18 cellular contexts compared by ENCODE assay signal in genomic region chr7:127665922-127666321, GRCh38. TPM values are rescaled to one million over a fixed set of nuclear protein-coding genes. Genes with fewer than 3 reads are reported as not detected.
DNase-seq lines count a peak whose midpoint lies in the region; ATAC-seq, FAIRE-seq and TF ChIP-seq lines count a peak whose summit lies in the region.
"Had no signal": no experiment of that assay in that cellular context is flagged by ENCODE, and none has a peak within 500 bp of the region (broad histone marks: within the 10 kb centered on the region; RNA-seq: fewer than 3 reads in every experiment).

No MANE protein-coding gene starts in this region.

- peaks cover 0 to 15% (median 8%) of the 10 kb centered on the region in 4 experiments; a peak in 5 of 7 replicates for H3K4me1 ChIP-seq in H1 (replicated peaks in 1 of 4; ENCODE audit: control insufficient read depth in 3 of 4, insufficient read depth in 4 of 4, low read length in 3 of 4)
- peaks cover 3 to 15% (median 5%) of the 10 kb centered on the region in 3 donors for H3K4me1 ChIP-seq in pancreas
- H3K4me1 ChIP-seq in Karpas-422 (ENCODE audit: low read length), result peaks cover 36% of the 10 kb centered on the region

- no peaks in the 10 kb centered on the region for H3K9me2 ChIP-seq in Karpas-422 (replicated peaks; ENCODE audit: insufficient read depth, low read length)

- no peak overlapping the region for H3K9ac ChIP-seq in H1 (replicated peaks in 1 of 4; ENCODE audit: extremely low read depth in 1 of 4, low read depth in 3 of 4, low read length in 3 of 4)
- H3K9ac ChIP-seq in Karpas-422 (ENCODE audit: low read length), result no peak overlapping the region

- H3K36me3 ChIP-seq in H1 (ENCODE audit: control insufficient read depth in 2 of 4, insufficient read depth in 4 of 4, low read length in 3 of 4), result no peaks in the 10 kb centered on the region
- H3K36me3 ChIP-seq in pancreas, result no peaks in the 10 kb centered on the region
- peaks cover 11% of the 10 kb centered on the region; the same call in 1 of the 2 replicates for H3K36me3 ChIP-seq in Karpas-422 (ENCODE audit: insufficient read depth, low read length)
- H3K36me3 ChIP-seq: neutrophil had no signal

- peak; percentile 30 for DNase-seq in NCI-H82 (lab: John Stamatoyannopoulos, UW)
- DNase-seq in NCI-H82 treated with DMSO at 0.1 percent for 48 hours (lab: John Stamatoyannopoulos, UW; ENCODE audit: unreplicated experiment), result no peak
- peak; percentile 39 for DNase-seq in NCI-H69 (lab: John Stamatoyannopoulos, UW)
- peak; percentile 62 to 73 for DNase-seq in H1 (ENCODE audit: low read depth in 1 of 2, low spot score in 2 of 2)
- DNase-seq in pancreas, result no peak
- DNase-seq in HT-29 (ENCODE audit: low spot score), result no peak
- DNase-seq in SKM-1 (lab: John Stamatoyannopoulos, UW; ENCODE audit: unreplicated experiment), result no peak
- DNase-seq in Karpas-422, result no peak
- DNase-seq: ACHN; activated CD4-positive, alpha-beta T cell treated with anti-CD3 and anti-CD28 coated beads, Interleukin-2, amount 50 U/mL, for 1 hour; KBM-7; NCI-H1417; NCI-H524; stimulated activated naive CD4-positive, alpha-beta T cell treated with Interleukin-2 at 50 U/mL for 16 hours had no signal

- no peak overlapping the region for H2BK15ac ChIP-seq in H1 (ENCODE audit: low read length)

- no peak; a peak in 1 of 4 replicates for TF ChIP-seq RAD21 in H1 (IDR thresholded peaks at IDR 0.05 in 1 of 2, conservative IDR thresholded peaks at IDR 0.05 in 1 of 2; ENCODE audit: low read depth in 2 of 2, low read length in 2 of 2)

- no peak overlapping the region for H3K23ac ChIP-seq in H1 (ENCODE audit: insufficient read length)

- FAIRE-seq in H1 (lab: Jason Lieb, UNC), result peak; percentile 24
- FAIRE-seq in pancreas (lab: Jason Lieb, UNC), result no peak
- FAIRE-seq: urothelium cell line had no signal

- no peak for TF ChIP-seq POLR2A in H1 (IDR thresholded peaks at IDR 0.05; ENCODE audit: control extremely low read depth in 1 of 2, low read depth in 2 of 2, low read length in 2 of 2)

- H3K4me3 ChIP-seq in H1 (ENCODE audit: extremely low read depth in 1 of 4, insufficient read depth in 2 of 4, low read depth in 3 of 4, low read length in 4 of 4) (peak overlapping the region in 1 of 4 experiments; percentile 40; a peak in 1 of 8 replicates), pancreas (no peak overlapping the region), Karpas-422 (ENCODE audit: low read length) (no peak overlapping the region)
- H3K4me3 ChIP-seq: lung had no signal

- peak in 1 of 2 experiments; percentile 24; a peak in 1 of 3 replicates for TF ChIP-seq EP300 in H1 (IDR thresholded peaks at IDR 0.05; ENCODE audit: borderline replicate concordance in 1 of 2, low read depth in 2 of 2, low read length in 2 of 2)

- H3K79me1 ChIP-seq in H1 (ENCODE audit: low read depth, low read length), result peaks cover 4% of the 10 kb centered on the region; the same call in 1 of the 2 replicates

- no peak overlapping the region for H2AK5ac ChIP-seq in H1 (ENCODE audit: low read depth, low read length)

- no peak overlapping the region for H2BK5ac ChIP-seq in H1 (ENCODE audit: low read depth, low read length)

- H4K5ac ChIP-seq in H1 (ENCODE audit: insufficient read length, low read depth, low read length), result no peak overlapping the region

- H3K23me2 ChIP-seq in H1 (ENCODE audit: low read depth, low read length), result no peaks in the 10 kb centered on the region

- H3K14ac ChIP-seq in H1 (ENCODE audit: insufficient read length), result no peak overlapping the region

- no peak overlapping the region for H3K56ac ChIP-seq in H1 (replicated peaks; ENCODE audit: insufficient read length, low read depth, low read length)

- H4K20me1 ChIP-seq in H1 (replicated peaks in 1 of 2; ENCODE audit: control insufficient read depth in 1 of 2, insufficient read depth in 2 of 2, low read length in 2 of 2), result peaks cover 20% of the 10 kb centered on the region in 2 experiments
- peaks cover 65% of the 10 kb centered on the region for H4K20me1 ChIP-seq in Karpas-422 (ENCODE audit: insufficient read depth, low read depth, low read length)

- H4K91ac ChIP-seq in H1 (replicated peaks; ENCODE audit: insufficient read length, low read length), result no peak overlapping the region

- no peak overlapping the region for H2BK20ac ChIP-seq in H1 (ENCODE audit: low read length)

- no peak overlapping the region for H2BK120ac ChIP-seq in H1 (replicated peaks; ENCODE audit: low read depth, low read length)

- POLR2A ChIA-PET in H1 (lab: Charles Lee; ENCODE audit: partially characterized antibody), result interaction anchor here (1.5 to 1.8 kb wide), 3 partner anchors 13 to 18 kb away, joined by 5 to 12 read pairs (median 7); partner anchors contain the start of gene SND1

- H4K8ac ChIP-seq in H1 (ENCODE audit: extremely low read depth, insufficient read depth, low read length), result no peak overlapping the region

- ATAC-seq in pancreas, result peak in 3 of 4 donors; percentile 15 to 32 (median 19)

- no peak overlapping the region for H3K18ac ChIP-seq in H1 (ENCODE audit: extremely low read depth, low read length)

- H3K27ac ChIP-seq in H1 (ENCODE audit: low read depth, low read length) (no peak overlapping the region), pancreas (no peak overlapping the region), Karpas-422 (ENCODE audit: low read length) (no peak overlapping the region)
- H3K27ac ChIP-seq: neutrophil had no signal

- H3K27me3 ChIP-seq in H1 (replicated peaks in 1 of 4; ENCODE audit: control insufficient read depth in 3 of 4, extremely low read depth in 1 of 4, insufficient read depth in 3 of 4, low read length in 3 of 4) (no peaks in the 10 kb centered on the region), pancreas (no peaks in the 10 kb centered on the region), Karpas-422 (ENCODE audit: low read length) (no peaks in the 10 kb centered on the region)
- H3K27me3 ChIP-seq: neutrophil had no signal

- CTCF ChIA-PET in H1 (lab: Charles Lee; ENCODE audit: partially characterized antibody), result interaction anchor here (0.5 to 1.5 kb wide), 10 partner anchors 9 to 346 kb away, joined by 3 to 6 read pairs (median 4); no protein-coding TSS in a partner anchor

- H3K4ac ChIP-seq in H1 (replicated peaks; ENCODE audit: insufficient read length, low read depth, low read length), result no peak overlapping the region

- H2AFZ ChIP-seq in H1 (ENCODE audit: low read length) (no peak overlapping the region), Karpas-422 (ENCODE audit: low read length) (no peak overlapping the region)

- H2BK12ac ChIP-seq in H1 (ENCODE audit: low read depth, low read length), result no peak overlapping the region

- TF ChIP-seq CTCF in H1 (IDR thresholded peaks at IDR 0.05; ENCODE audit: control extremely low read depth in 1 of 3, insufficient read depth in 1 of 3, low read depth in 1 of 3, low read length in 3 of 3) (no peak), pancreas (IDR thresholded peaks at IDR 0.05) (no peak)

- WGBS in H1 (ENCODE audit: extremely low coverage in 1 of 2, insufficient coverage in 1 of 2, insufficient read length in 1 of 2, insufficient replicate concordance in 2 of 2, low coverage in 1 of 2, low lambda C conversion rate in 2 of 2, missing lambda C conversion rate in 1 of 2), 2 experiments, result 11% methylated on average over 7 of the region's 7 CpGs; no CpG with 5 or more reads in 1 of the 2 experiments
- 39 to 45% methylated on average over 7 of the region's 7 CpGs for WGBS in pancreas, 2 donors

- H3K79me2 ChIP-seq in H1 (ENCODE audit: control insufficient read depth in 1 of 2, insufficient read depth in 2 of 2, low read length in 2 of 2), result peaks cover 22 to 94% of the 10 kb centered on the region in 2 experiments
- peaks cover 100% of the 10 kb centered on the region for H3K79me2 ChIP-seq in Karpas-422 (ENCODE audit: low read length)

- H3K4me2 ChIP-seq in H1 (ENCODE audit: insufficient read depth in 1 of 2, low read depth in 2 of 2, low read length in 2 of 2), result peak overlapping the region; percentile 4 to 52; a peak in 3 of 4 replicates
- H3K4me2 ChIP-seq in Karpas-422 (ENCODE audit: low read depth, low read length, poor library complexity, severe bottlenecking), result no peak overlapping the region

- H3K9me3 ChIP-seq in H1 (ENCODE audit: insufficient read depth in 2 of 2, low read depth in 1 of 2, low read length in 1 of 2) (no peaks in the 10 kb centered on the region), pancreas (no peaks in the 10 kb centered on the region), Karpas-422 (ENCODE audit: low read length) (no peaks in the 10 kb centered on the region)
- H3K9me3 ChIP-seq: neutrophil had no signal

- intact Hi-C loops in pancreas (cut with DNase I), result no loop called here

TF ChIP-seq in H1, 55 proteins besides CTCF, POLR2A, EP300 and RAD21 (continues in another document):
- peak; percentile 95 for TF ChIP-seq NANOG (IDR thresholded peaks at IDR 0.05; ENCODE audit: insufficient read depth, low read depth, low read length, poor library complexity, severe bottlenecking)

RNA-seq across cellular contexts. Expression of gene SND1, which starts 13.9 kb away (rescaled TPM):
- total RNA-seq in H1 (2021; fragmentation: NEBNext Ultra II Directional; extraction: Animal tissue kit (Norgen Biotek cat#: 25700)), result 259 and 290 TPM in 2 replicates
- polyA plus RNA-seq in H1 (2011; rRNA removed) (122 and 133 TPM in 2 replicates), pancreas (100 to 1,000 TPM in 1 of 2 donors, 10 to 100 TPM in 1; 84.1 to 132 TPM)
- polyA plus RNA-seq in H1 (2011; cell fraction: cytosol; rRNA removed), result 170 TPM
- polyA plus RNA-seq in H1 (2011; cell fraction: nucleus; rRNA removed), result 194 TPM
- 233 to 246 TPM (median 241 TPM) in 4 replicates for polyA plus RNA-seq in H1 (2012, experiment 1 of 2)
- 194 TPM for polyA plus RNA-seq in H1 (2012, experiment 2 of 2)
- 168 TPM for polyA plus RNA-seq in H1 (2013, experiment 1 of 2)
- polyA plus RNA-seq in H1 (2013, experiment 2 of 2), result 154 TPM
- polyA minus RNA-seq in H1 (2011; rRNA and poly(A)+ RNA removed), result 300 and 346 TPM in 2 replicates
- polyA minus RNA-seq in H1 (2011; cell fraction: cytosol; rRNA and poly(A)+ RNA removed), result 213 TPM
- polyA minus RNA-seq in H1 (2011; cell fraction: nucleus; rRNA and poly(A)+ RNA removed), result 290 TPM
- total RNA-seq in pancreas, result 100 to 1,000 TPM; 206 to 308 (median 258) TPM
- total RNA-seq in HT-29 (2014; rRNA removed; shearing (Covaris generic)), result 178 and 193 TPM in 2 replicates
- 104 and 132 TPM in 2 replicates for total RNA-seq in Karpas-422 (2014; rRNA removed; shearing (Covaris generic); ENCODE audit: low replicate concordance)

RNA-seq across cellular contexts. Expression of gene PAX4, which starts 48.0 kb away (rescaled TPM):
- not detected in 2 replicates for total RNA-seq in H1 (2021; fragmentation: NEBNext Ultra II Directional; extraction: Animal tissue kit (Norgen Biotek cat#: 25700))
- polyA plus RNA-seq in H1 (2011; rRNA removed) (0.11 and 0.20 TPM in 2 replicates), pancreas (under 1 TPM in 1 of 2 donors, not detected in 1; 0.42 TPM)
- 0.08 TPM for polyA plus RNA-seq in H1 (2011; cell fraction: cytosol; rRNA removed)
- polyA plus RNA-seq in H1 (2011; cell fraction: nucleus; rRNA removed), result 0.43 TPM
- 0.17 TPM in 1 of 4 replicates, not detected in the others for polyA plus RNA-seq in H1 (2012, experiment 1 of 2)
- not detected for polyA plus RNA-seq in H1 (2012, experiment 2 of 2)
- 0.08 TPM for polyA plus RNA-seq in H1 (2013, experiment 1 of 2)
- 0.04 TPM for polyA plus RNA-seq in H1 (2013, experiment 2 of 2)
- polyA minus RNA-seq in H1 (2011; rRNA and poly(A)+ RNA removed), result not detected in 2 replicates
- polyA minus RNA-seq in H1 (2011; cell fraction: cytosol; rRNA and poly(A)+ RNA removed), result not detected
- not detected for polyA minus RNA-seq in H1 (2011; cell fraction: nucleus; rRNA and poly(A)+ RNA removed)
- total RNA-seq in pancreas, result under 1 TPM in 2 of 6 donors, not detected in 4; 0.09 to 0.21 TPM
- total RNA-seq in HT-29 (2014; rRNA removed; shearing (Covaris generic)), result 1.0 and 2.5 TPM in 2 replicates
- not detected in 2 replicates for total RNA-seq in Karpas-422 (2014; rRNA removed; shearing (Covaris generic); ENCODE audit: low replicate concordance)
- total RNA-seq: activated T-helper 2 cell treated with anti-CD3 and anti-CD28 coated beads, Interferon-gamma antibody, Interleukin-2, Interleukin-4, amounts not matched to agents 10 μg/mL and 5 μg/mL and 100 μg/mL, durations not matched to agents 14 hours and 24 hours and 36 hours; lung had no signal
- polyA plus RNA-seq: lung had no signal

Comparison
In these comparisons a context has a peak if more than half of its experiments do, and no peak if none do; other contexts are left out.
1. DNase-seq: peak in NCI-H82 (single experiment), NCI-H69 (single experiment) and H1 (2 of 2); none in NCI-H82 treated with DMSO at 0.1 percent for 48 hours (single experiment), pancreas (0 of 6), HT-29 (single experiment), SKM-1 (single experiment) and Karpas-422 (single experiment).